In the genomic region with DNA sequence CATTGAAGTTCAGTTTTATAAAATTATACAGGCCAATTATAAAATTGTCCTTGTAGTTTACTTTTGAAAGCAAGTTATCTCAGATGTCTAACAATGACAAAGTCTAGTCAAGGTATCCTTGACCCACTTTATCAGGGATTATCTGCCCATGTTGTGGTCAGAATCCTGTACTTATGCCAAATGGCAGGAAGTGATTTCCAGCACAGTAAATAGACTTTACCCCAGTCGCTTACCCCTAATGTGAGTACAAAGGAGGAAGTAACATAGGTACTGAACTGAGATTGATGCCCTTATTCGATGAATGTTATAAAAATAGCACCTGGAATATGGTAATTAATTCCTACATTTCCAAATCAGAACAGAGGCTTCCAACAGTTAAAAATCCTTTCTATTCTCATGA, we compare ENCODE assay signal across 28 cellular contexts.
"Had no signal": no experiment of that assay in that cellular context is flagged by ENCODE, and none has a peak within 500 bp of the region (broad histone marks: within the 10 kb centered on the region; RNA-seq: fewer than 3 reads in every experiment).

No MANE protein-coding gene starts in this region.

- H3K79me2 ChIP-seq: parathyroid adenoma had no signal

- H3K9me3 Mint-ChIP-seq: endodermal cell; stimulated activated naive CD8-positive, alpha-beta T cell treated with anti-CD3 and anti-CD28 coated beads, Interleukin-15, amount 100 ng/mL, for 72 hours had no signal

- ATAC-seq: esophagus mucosa; gastrocnemius medialis; left lobe of liver; natural killer cell treated with Interleukin-12 subunit alpha and Interleukin-12 subunit beta and Interleukin-15 and Interleukin-18, amount 100 ng/mL, for 72 hours; sciatic nerve; stimulated activated naive CD8-positive, alpha-beta T cell treated with anti-CD3 and anti-CD28 coated beads, Interleukin-15, amount 100 ng/mL, for 72 hours had no signal

- H3K27ac ChIP-seq: epithelial cell of prostate, gastrocnemius medialis, neutrophil, parathyroid adenoma, prostate gland, right atrium auricular region, suprapubic skin, transverse colon had no signal

- H3K4me1 Mint-ChIP-seq: endodermal cell; memory B cell; naive B cell; stimulated activated naive CD8-positive, alpha-beta T cell treated with anti-CD3 and anti-CD28 coated beads, Interleukin-15, amount 100 ng/mL, for 72 hours had no signal

- H3K4me2 ChIP-seq: smooth muscle cell had no signal

- H2AFZ ChIP-seq: parathyroid adenoma had no signal

- DNase-seq: effector CD8-positive, alpha-beta T cell; endodermal cell; foreskin fibroblast; gastrocnemius medialis; head of caudate nucleus; kidney; naive B cell; stimulated activated CD4-positive, alpha-beta T cell treated with anti-CD3 and anti-CD28 coated beads, Interleukin-12 subunit alpha, Interleukin-12 subunit beta, amount 100 ng/mL, for 4 hours; stimulated activated CD4-positive, alpha-beta T cell treated with anti-CD3 and anti-CD28 coated beads, Interleukin-1b, Interleukin-23, amount 100 ng/mL, for 48 hours; stimulated activated CD4-positive, alpha-beta T cell treated with anti-CD3 and anti-CD28 coated beads, Interleukin-4, amount 100 ng/mL, for 1 hour; stimulated activated CD8-positive, alpha-beta memory T cell treated with anti-CD3 and anti-CD28 coated beads, Interleukin-4, amount 100 ng/mL, for 48 hours; stimulated activated naive CD4-positive, alpha-beta T cell; stimulated activated naive CD8-positive, alpha-beta T cell treated with anti-CD3 and anti-CD28 coated beads, Interleukin-15, amount 100 ng/mL, for 72 hours; transverse colon had no signal

- H3K9ac ChIP-seq: parathyroid adenoma had no signal

- H3K4me1 ChIP-seq: parathyroid adenoma, prostate gland, right atrium auricular region, suprapubic skin, transverse colon had no signal

- H3K4me3 ChIP-seq: gastrocnemius medialis, lung, prostate gland, right atrium auricular region, smooth muscle cell, suprapubic skin, transverse colon had no signal

- H3K36me3 ChIP-seq: gastrocnemius medialis, neutrophil, prostate gland, right atrium auricular region, suprapubic skin, transverse colon had no signal

- H3K36me3 Mint-ChIP-seq: memory B cell, naive B cell had no signal

- H3K27ac Mint-ChIP-seq: endodermal cell; memory B cell; naive B cell; natural killer cell treated with Interleukin-12 subunit alpha and Interleukin-12 subunit beta and Interleukin-15 and Interleukin-18, amount 100 ng/mL, for 72 hours; stimulated activated naive CD8-positive, alpha-beta T cell treated with anti-CD3 and anti-CD28 coated beads, Interleukin-15, amount 100 ng/mL, for 72 hours had no signal

- H3K27me3 Mint-ChIP-seq: memory B cell; naive B cell; natural killer cell treated with Interleukin-12 subunit alpha and Interleukin-12 subunit beta and Interleukin-15 and Interleukin-18, amount 100 ng/mL, for 72 hours; stimulated activated naive CD8-positive, alpha-beta T cell treated with anti-CD3 and anti-CD28 coated beads, Interleukin-15, amount 100 ng/mL, for 72 hours had no signal

- H3K4me3 Mint-ChIP-seq: endodermal cell; memory B cell; naive B cell; natural killer cell treated with Interleukin-12 subunit alpha and Interleukin-12 subunit beta and Interleukin-15 and Interleukin-18, amount 100 ng/mL, for 72 hours; neural crest cell; stimulated activated naive CD8-positive, alpha-beta T cell treated with anti-CD3 and anti-CD28 coated beads, Interleukin-15, amount 100 ng/mL, for 72 hours had no signal

- H3K9me3 ChIP-seq: gastrocnemius medialis, neutrophil, prostate gland, right atrium auricular region, suprapubic skin, transverse colon had no signal

- H3K27me3 ChIP-seq: gastrocnemius medialis, neutrophil, right atrium auricular region, suprapubic skin, transverse colon had no signal
